ENCODE assay signal across 1 cellular context in the genomic region with DNA sequence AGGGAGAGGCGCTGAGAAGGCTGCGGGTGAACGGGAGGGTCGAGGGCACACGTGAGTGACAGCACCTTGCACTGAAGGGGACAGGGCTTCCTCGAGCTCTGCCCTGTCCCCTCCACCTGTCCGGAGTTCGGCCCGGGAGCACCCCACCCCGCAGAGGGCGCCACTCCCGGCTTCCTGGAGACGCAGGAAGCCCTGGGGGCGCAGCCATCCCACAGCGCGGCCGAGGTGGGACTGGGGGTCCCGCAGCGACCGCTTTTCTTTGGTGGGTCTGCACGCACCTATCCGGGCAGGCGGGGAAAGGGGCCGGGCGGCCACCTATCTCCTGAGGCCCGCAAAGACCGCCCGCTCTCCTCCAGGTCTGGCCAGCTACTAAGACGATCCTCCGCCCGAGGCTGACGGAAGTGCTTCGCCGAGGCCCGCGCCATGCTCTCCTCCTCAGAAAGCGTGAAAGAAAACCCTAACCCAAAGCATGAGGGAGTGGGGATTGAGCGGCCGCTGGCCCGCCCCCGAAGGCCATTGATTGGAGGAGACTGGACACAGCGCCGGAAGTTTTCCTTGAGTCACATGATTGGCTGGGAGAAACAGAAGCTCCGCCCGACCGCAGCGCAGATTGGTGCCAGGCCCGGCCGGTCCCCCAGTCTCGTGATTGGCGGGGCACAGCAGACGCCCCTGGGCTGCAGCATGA.
A peak's percentile ranks its signal among the peaks of the same experiment; 100 is the strongest.
TF ChIP-seq lines count a peak whose summit lies in the region.

No MANE protein-coding gene starts in this region.

TF ChIP-seq in HepG2, 621 proteins besides CTCF, POLR2A, EP300 and RAD21 (continued from another document and continues in another):
- TF ChIP-seq, protein P1, sequence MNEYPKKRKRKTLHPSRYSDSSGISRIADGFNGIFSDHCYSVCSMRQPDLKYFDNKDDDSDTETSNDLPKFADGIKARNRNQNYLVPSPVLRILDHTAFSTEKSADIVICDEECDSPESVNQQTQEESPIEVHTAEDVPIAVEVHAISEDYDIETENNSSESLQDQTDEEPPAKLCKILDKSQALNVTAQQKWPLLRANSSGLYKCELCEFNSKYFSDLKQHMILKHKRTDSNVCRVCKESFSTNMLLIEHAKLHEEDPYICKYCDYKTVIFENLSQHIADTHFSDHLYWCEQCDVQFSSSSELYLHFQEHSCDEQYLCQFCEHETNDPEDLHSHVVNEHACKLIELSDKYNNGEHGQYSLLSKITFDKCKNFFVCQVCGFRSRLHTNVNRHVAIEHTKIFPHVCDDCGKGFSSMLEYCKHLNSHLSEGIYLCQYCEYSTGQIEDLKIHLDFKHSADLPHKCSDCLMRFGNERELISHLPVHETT (CRISPR knock-in tag; conservative IDR thresholded peaks at IDR 0.05): peak; percentile 84
- TF ChIP-seq, protein P2, sequence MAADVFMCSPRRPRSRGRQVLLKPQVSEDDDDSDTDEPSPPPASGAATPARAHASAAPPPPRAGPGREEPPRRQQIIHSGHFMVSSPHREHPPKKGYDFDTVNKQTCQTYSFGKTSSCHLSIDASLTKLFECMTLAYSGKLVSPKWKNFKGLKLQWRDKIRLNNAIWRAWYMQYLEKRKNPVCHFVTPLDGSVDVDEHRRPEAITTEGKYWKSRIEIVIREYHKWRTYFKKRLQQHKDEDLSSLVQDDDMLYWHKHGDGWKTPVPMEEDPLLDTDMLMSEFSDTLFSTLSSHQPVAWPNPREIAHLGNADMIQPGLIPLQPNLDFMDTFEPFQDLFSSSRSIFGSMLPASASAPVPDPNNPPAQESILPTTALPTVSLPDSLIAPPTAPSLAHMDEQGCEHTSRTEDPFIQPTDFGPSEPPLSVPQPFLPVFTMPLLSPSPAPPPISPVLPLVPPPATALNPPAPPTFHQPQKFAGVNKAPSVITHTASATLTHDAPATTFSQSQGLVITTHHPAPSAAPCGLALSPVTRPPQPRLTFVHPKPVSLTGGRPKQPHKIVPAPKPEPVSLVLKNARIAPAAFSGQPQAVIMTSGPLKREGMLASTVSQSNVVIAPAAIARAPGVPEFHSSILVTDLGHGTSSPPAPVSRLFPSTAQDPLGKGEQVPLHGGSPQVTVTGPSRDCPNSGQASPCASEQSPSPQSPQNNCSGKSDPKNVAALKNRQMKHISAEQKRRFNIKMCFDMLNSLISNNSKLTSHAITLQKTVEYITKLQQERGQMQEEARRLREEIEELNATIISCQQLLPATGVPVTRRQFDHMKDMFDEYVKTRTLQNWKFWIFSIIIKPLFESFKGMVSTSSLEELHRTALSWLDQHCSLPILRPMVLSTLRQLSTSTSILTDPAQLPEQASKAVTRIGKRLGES (CRISPR knock-in tag; IDR thresholded peaks at IDR 0.05; ENCODE audit: borderline replicate concordance): peak; percentile 86
- TF ChIP-seq ZNF354B (CRISPR knock-in tag; IDR thresholded peaks at IDR 0.05) (no peak), KDM5A (IDR thresholded peaks at IDR 0.05; ENCODE audit: borderline replicate concordance, low read length) (no peak; the same call in 1 of the 2 replicates), AHR (CRISPR knock-in tag; IDR thresholded peaks at IDR 0.05) (0 out of 2 replicates have a peak, but pooled peaks have one; percentile 44), SCMH1 (CRISPR knock-in tag; IDR thresholded peaks at IDR 0.05; ENCODE audit: borderline replicate concordance) (no peak), NRL (CRISPR knock-in tag; IDR thresholded peaks at IDR 0.05; ENCODE audit: borderline replicate concordance) (peak; percentile 53; the same call in 1 of the 2 replicates), ZNF883 (CRISPR knock-in tag; IDR thresholded peaks at IDR 0.05; ENCODE audit: not compliant biosample characterization) (peak; percentile 8), TP53 (CRISPR knock-in tag; conservative IDR thresholded peaks at IDR 0.05) (peak; percentile 42; the same call in 1 of the 2 replicates), ZNF720 (CRISPR knock-in tag; IDR thresholded peaks at IDR 0.05) (0 out of 2 replicates have a peak, but pooled peaks have one; percentile 15), ZNF329 (CRISPR knock-in tag; IDR thresholded peaks at IDR 0.05; ENCODE audit: low read depth) (peak; percentile 46; the same call in 1 of the 2 replicates), TAF1 (CRISPR knock-in tag; IDR thresholded peaks at IDR 0.05) (peak; percentile 96), ZNF446 (CRISPR knock-in tag; IDR thresholded peaks at IDR 0.05) (peak; percentile 85; the same call in 1 of the 2 replicates), TBX2 (CRISPR knock-in tag; IDR thresholded peaks at IDR 0.05; ENCODE audit: borderline replicate concordance) (peak; percentile 93), TARDBP (CRISPR knock-in tag; IDR thresholded peaks at IDR 0.05) (0 out of 2 replicates have a peak, but pooled peaks have one; percentile 13), TAF15 (IDR thresholded peaks at IDR 0.05; ENCODE audit: low read depth, low read length, poor library complexity, severe bottlenecking) (peak; percentile 87), RBFOX2 (IDR thresholded peaks at IDR 0.05; ENCODE audit: low read depth, low read length) (peak; percentile 93), ZNF10 (CRISPR knock-in tag; IDR thresholded peaks at IDR 0.05; ENCODE audit: borderline replicate concordance, low read depth) (no peak), ZEB1 (IDR thresholded peaks at IDR 0.05; ENCODE audit: insufficient replicate concordance, low read depth) (no peak), ZNF138 (CRISPR knock-in tag; IDR thresholded peaks at IDR 0.05; ENCODE audit: low read depth) (peak; percentile 95; the same call in 1 of the 2 replicates), ZBTB7B (CRISPR knock-in tag; IDR thresholded peaks at IDR 0.05) (peak; percentile 61), BRCA1 (CRISPR knock-in tag; IDR thresholded peaks at IDR 0.05) (peak; percentile 86; the same call in 1 of the 2 replicates), SATB2 (CRISPR knock-in tag; IDR thresholded peaks at IDR 0.05) (peak; percentile 95)
- TF ChIP-seq, protein P3, sequence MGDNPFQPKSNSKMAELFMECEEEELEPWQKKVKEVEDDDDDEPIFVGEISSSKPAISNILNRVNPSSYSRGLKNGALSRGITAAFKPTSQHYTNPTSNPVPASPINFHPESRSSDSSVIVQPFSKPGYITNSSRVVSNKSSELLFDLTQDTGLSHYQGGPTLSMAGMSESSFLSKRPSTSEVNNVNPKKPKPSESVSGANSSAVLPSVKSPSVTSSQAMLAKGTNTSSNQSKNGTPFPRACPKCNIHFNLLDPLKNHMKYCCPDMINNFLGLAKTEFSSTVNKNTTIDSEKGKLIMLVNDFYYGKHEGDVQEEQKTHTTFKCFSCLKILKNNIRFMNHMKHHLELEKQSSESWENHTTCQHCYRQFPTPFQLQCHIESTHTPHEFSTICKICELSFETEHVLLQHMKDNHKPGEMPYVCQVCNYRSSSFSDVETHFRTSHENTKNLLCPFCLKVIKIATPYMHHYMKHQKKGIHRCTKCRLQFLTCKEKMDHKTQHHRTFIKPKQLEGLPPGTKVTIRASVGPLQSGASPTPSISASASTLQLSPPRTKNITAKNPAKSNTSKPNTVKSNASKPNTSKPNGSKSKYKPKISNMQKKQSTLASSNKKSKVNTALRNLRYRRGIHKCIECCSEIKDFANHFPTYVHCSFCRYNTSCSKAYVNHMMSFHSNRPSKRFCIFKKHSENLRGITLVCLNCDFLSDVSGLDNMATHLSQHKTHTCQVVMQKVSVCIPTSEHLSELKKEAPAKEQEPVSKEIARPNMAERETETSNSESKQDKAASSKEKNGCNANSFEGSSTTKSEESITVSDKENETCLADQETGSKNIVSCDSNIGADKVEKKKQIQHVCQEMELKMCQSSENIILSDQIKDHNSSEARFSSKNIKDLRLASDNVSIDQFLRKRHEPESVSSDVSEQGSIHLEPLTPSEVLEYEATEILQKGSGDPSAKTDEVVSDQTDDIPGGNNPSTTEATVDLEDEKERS (CRISPR knock-in tag; IDR thresholded peaks at IDR 0.05): peak; percentile 29; the same call in 1 of the 2 replicates
- TF ChIP-seq, protein P4, sequence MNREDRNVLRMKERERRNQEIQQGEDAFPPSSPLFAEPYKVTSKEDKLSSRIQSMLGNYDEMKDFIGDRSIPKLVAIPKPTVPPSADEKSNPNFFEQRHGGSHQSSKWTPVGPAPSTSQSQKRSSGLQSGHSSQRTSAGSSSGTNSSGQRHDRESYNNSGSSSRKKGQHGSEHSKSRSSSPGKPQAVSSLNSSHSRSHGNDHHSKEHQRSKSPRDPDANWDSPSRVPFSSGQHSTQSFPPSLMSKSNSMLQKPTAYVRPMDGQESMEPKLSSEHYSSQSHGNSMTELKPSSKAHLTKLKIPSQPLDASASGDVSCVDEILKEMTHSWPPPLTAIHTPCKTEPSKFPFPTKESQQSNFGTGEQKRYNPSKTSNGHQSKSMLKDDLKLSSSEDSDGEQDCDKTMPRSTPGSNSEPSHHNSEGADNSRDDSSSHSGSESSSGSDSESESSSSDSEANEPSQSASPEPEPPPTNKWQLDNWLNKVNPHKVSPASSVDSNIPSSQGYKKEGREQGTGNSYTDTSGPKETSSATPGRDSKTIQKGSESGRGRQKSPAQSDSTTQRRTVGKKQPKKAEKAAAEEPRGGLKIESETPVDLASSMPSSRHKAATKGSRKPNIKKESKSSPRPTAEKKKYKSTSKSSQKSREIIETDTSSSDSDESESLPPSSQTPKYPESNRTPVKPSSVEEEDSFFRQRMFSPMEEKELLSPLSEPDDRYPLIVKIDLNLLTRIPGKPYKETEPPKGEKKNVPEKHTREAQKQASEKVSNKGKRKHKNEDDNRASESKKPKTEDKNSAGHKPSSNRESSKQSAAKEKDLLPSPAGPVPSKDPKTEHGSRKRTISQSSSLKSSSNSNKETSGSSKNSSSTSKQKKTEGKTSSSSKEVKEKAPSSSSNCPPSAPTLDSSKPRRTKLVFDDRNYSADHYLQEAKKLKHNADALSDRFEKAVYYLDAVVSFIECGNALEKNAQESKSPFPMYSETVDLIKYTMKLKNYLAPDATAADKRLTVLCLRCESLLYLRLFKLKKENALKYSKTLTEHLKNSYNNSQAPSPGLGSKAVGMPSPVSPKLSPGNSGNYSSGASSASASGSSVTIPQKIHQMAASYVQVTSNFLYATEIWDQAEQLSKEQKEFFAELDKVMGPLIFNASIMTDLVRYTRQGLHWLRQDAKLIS (CRISPR knock-in tag; IDR thresholded peaks at IDR 0.05): peak; percentile 70; the same call in 1 of the 2 replicates
- TF ChIP-seq, protein P5, sequence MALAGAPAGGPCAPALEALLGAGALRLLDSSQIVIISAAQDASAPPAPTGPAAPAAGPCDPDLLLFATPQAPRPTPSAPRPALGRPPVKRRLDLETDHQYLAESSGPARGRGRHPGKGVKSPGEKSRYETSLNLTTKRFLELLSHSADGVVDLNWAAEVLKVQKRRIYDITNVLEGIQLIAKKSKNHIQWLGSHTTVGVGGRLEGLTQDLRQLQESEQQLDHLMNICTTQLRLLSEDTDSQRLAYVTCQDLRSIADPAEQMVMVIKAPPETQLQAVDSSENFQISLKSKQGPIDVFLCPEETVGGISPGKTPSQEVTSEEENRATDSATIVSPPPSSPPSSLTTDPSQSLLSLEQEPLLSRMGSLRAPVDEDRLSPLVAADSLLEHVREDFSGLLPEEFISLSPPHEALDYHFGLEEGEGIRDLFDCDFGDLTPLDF (CRISPR knock-in tag; IDR thresholded peaks at IDR 0.05): peak; percentile 77
- TF ChIP-seq, protein P6, sequence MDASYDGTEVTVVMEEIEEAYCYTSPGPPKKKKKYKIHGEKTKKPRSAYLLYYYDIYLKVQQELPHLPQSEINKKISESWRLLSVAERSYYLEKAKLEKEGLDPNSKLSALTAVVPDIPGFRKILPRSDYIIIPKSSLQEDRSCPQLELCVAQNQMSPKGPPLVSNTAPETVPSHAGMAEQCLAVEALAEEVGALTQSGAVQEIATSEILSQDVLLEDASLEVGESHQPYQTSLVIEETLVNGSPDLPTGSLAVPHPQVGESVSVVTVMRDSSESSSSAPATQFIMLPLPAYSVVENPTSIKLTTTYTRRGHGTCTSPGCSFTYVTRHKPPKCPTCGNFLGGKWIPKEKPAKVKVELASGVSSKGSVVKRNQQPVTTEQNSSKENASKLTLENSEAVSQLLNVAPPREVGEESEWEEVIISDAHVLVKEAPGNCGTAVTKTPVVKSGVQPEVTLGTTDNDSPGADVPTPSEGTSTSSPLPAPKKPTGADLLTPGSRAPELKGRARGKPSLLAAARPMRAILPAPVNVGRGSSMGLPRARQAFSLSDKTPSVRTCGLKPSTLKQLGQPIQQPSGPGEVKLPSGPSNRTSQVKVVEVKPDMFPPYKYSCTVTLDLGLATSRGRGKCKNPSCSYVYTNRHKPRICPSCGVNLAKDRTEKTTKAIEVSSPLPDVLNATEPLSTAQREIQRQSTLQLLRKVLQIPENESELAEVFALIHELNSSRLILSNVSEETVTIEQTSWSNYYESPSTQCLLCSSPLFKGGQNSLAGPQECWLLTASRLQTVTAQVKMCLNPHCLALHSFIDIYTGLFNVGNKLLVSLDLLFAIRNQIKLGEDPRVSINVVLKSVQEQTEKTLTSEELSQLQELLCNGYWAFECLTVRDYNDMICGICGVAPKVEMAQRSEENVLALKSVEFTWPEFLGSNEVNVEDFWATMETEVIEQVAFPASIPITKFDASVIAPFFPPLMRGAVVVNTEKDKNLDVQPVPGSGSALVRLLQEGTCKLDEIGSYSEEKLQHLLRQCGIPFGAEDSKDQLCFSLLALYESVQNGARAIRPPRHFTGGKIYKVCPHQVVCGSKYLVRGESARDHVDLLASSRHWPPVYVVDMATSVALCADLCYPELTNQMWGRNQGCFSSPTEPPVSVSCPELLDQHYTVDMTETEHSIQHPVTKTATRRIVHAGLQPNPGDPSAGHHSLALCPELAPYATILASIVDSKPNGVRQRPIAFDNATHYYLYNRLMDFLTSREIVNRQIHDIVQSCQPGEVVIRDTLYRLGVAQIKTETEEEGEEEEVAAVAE (CRISPR knock-in tag; IDR thresholded peaks at IDR 0.05; ENCODE audit: borderline replicate concordance): peak; percentile 85
- TF ChIP-seq, protein P7, sequence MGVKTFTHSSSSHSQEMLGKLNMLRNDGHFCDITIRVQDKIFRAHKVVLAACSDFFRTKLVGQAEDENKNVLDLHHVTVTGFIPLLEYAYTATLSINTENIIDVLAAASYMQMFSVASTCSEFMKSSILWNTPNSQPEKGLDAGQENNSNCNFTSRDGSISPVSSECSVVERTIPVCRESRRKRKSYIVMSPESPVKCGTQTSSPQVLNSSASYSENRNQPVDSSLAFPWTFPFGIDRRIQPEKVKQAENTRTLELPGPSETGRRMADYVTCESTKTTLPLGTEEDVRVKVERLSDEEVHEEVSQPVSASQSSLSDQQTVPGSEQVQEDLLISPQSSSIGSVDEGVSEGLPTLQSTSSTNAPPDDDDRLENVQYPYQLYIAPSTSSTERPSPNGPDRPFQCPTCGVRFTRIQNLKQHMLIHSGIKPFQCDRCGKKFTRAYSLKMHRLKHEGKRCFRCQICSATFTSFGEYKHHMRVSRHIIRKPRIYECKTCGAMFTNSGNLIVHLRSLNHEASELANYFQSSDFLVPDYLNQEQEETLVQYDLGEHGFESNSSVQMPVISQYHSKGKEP (CRISPR knock-in tag; IDR thresholded peaks at IDR 0.05): peak; percentile 65; the same call in 1 of the 2 replicates
